In genomic region chr4:139170932-139171331, GRCh38 we compare ENCODE assay signal across 21 cellular contexts.
"Had no signal": no experiment of that assay in that cellular context is flagged by ENCODE, and none has a peak within 500 bp of the region (broad histone marks: within the 10 kb centered on the region; RNA-seq: fewer than 3 reads in every experiment).

No MANE protein-coding gene starts in this region.

- H3K9me3 ChIP-seq: heart right ventricle, mucosa of descending colon, neutrophil, right atrium auricular region, stomach, thoracic aorta, transverse colon had no signal

- FAIRE-seq: endometrium, frontal cortex, islet of Langerhans, small intestine had no signal

- H3K36me3 ChIP-seq: heart right ventricle, neutrophil, right atrium auricular region, stomach, thoracic aorta, transverse colon had no signal

- ATAC-seq: esophagus mucosa; heart right ventricle; mucosa of descending colon; naive thymus-derived CD8-positive, alpha-beta T cell had no signal

- H3K27ac ChIP-seq: dorsolateral prefrontal cortex, heart right ventricle, neutrophil, right atrium auricular region, stomach, transverse colon had no signal

- H3K27me3 ChIP-seq: dorsolateral prefrontal cortex, heart right ventricle, neutrophil, right atrium auricular region, stomach, transverse colon had no signal

- H3K4me3 ChIP-seq: dorsolateral prefrontal cortex, heart right ventricle, mucosa of descending colon, right atrium auricular region, stomach, thoracic aorta, transverse colon had no signal

- DNase-seq: cortex of kidney; dorsolateral prefrontal cortex; effector CD8-positive, alpha-beta T cell; heart right ventricle; hypothalamus; kidney glomerular epithelial cell; mucosa of descending colon; naive thymus-derived CD8-positive, alpha-beta T cell; small intestine; stimulated activated CD4-positive, alpha-beta T cell treated with anti-CD3 and anti-CD28 coated beads, Interleukin-12 subunit alpha, Interleukin-12 subunit beta, amount 100 ng/mL, for 4 hours; stimulated activated naive CD4-positive, alpha-beta T cell; stomach; substantia nigra; transverse colon had no signal
